Comparison of ENCODE assay signal across 2 cellular contexts in the genomic region with DNA sequence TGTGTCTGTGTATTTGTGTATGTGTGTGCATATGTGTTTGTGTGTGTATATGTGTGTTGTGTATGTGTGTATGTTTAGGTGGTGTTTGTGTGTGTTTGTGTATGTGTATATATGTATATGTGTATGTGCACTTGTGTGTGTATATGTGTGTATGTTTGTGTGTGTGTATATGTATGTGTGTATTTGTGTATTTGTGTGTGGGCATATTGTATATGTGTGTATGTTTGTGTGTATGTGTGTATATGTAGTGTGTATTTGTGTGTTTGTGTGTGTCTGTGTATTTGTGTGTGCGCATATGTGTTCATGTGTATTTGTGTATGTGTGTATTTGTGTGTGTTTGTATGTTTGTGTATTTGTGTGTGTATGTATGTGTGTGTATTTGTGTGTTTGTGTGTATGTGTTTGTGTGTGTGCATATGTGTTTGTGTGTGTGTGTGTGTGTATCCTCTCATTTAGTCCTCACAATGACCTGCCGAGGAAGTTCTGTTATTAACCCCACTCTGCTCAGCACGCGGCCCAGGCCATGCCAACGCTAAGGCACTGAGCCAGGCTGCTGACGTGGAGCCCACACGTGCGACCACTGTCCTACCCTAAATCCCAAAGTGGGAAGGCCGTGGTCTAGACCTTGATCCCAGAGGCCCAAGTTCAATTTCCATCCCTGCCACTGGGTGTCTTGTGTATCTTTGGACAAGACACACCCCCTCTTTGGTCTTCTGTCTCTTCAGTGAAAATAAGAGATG.
TF ChIP-seq lines count a peak whose summit lies in the region.

No MANE protein-coding gene starts in this region.

TF ChIP-seq in HCT116, 20 proteins besides CTCF, POLR2A, EP300 and RAD21 (continued from another document):
- TF ChIP-seq ZBTB33 (IDR thresholded peaks at IDR 0.05; ENCODE audit: extremely low read depth, insufficient replicate concordance, low read length) (no peak), POLR2AphosphoS5 (IDR thresholded peaks at IDR 0.05; ENCODE audit: low read depth, low read length) (no peak), CBX3 (IDR thresholded peaks at IDR 0.05; ENCODE audit: low read depth) (no peak), EZH2 (IDR thresholded peaks at IDR 0.05) (no peak), YY1 (IDR thresholded peaks at IDR 0.05; ENCODE audit: extremely low read depth, insufficient replicate concordance, low read depth, low read length) (no peak), EZH2phosphoT487 (IDR thresholded peaks at IDR 0.05; ENCODE audit: borderline replicate concordance) (no peak)
- TF ChIP-seq, protein P1, sequence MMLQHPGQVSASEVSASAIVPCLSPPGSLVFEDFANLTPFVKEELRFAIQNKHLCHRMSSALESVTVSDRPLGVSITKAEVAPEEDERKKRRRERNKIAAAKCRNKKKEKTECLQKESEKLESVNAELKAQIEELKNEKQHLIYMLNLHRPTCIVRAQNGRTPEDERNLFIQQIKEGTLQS (IDR thresholded peaks at IDR 0.05): no peak
TF ChIP-seq in HCT116: peak in this region for 0.

TF ChIP-seq in WTC11, 78 proteins besides CTCF, POLR2A, EP300 and RAD21 (continued from another document):
- TF ChIP-seq STAT6 (CRISPR knock-in tag; conservative IDR thresholded peaks at IDR 0.05; ENCODE audit: low read depth): no peak
- no peak for TF ChIP-seq NR3C1 (CRISPR knock-in tag; conservative IDR thresholded peaks at IDR 0.05; ENCODE audit: low read depth)
- TF ChIP-seq ZNF232 (CRISPR knock-in tag; IDR thresholded peaks at IDR 0.05): no peak
- no peak for TF ChIP-seq MXD4 (CRISPR knock-in tag; IDR thresholded peaks at IDR 0.05; ENCODE audit: borderline replicate concordance)
- TF ChIP-seq MAX (CRISPR knock-in tag; IDR thresholded peaks at IDR 0.05): no peak
- no peak for TF ChIP-seq FOXJ3 (CRISPR knock-in tag; IDR thresholded peaks at IDR 0.05; ENCODE audit: borderline replicate concordance)
- TF ChIP-seq NFE2L1 (CRISPR knock-in tag; IDR thresholded peaks at IDR 0.05): no peak
TF ChIP-seq in WTC11: peak in this region for 0.
